ENCODE assay signal across 8 cellular contexts in genomic region chr16:25111403-25112166, GRCh38. TPM values are rescaled to one million over a fixed set of nuclear protein-coding genes. Genes with fewer than 3 reads are reported as not detected.
A peak's percentile ranks its signal among the peaks of the same experiment; 100 is the strongest.
DNase-seq lines count a peak whose midpoint lies in the region; ATAC-seq and TF ChIP-seq lines count a peak whose summit lies in the region.

Gene LCMT1, plus strand, starts transcription at chr16:25111742. Its CDS starts 142 bp downstream, at chr16:25111884.

- H3K4me1 ChIP-seq in Panc1 (ENCODE audit: control insufficient read depth, insufficient read depth, low read length) (peaks cover 23% of the 10 kb centered on the region), esophagus (ENCODE audit: control insufficient read depth in 2 of 2, insufficient read depth in 2 of 2, low read length in 1 of 2) (no peaks in the 10 kb centered on the region), mucosa of stomach (ENCODE audit: control insufficient read depth, insufficient read depth, low read length) (peaks cover 7% of the 10 kb centered on the region)

- peak within 1 kb of the TSS; percentile 75 for H3K9ac ChIP-seq in mucosa of stomach (ENCODE audit: low read length)

- H3K4me1 Mint-ChIP-seq in activated T-cell treated with anti-CD3 and anti-CD28 coated beads, Interleukin-2, amount 50 U/mL, for 4 hours (ENCODE audit: low read depth): peaks cover 59% of the 10 kb centered on the region

- H3K4me3 Mint-ChIP-seq in activated T-cell treated with anti-CD3 and anti-CD28 coated beads, Interleukin-2, amount 50 U/mL, for 4 hours: peak within 1 kb of the TSS; percentile 94

- POLR2A ChIA-PET in Panc1 (lab: Charles Lee): interaction anchor here (0.6 kb wide), 1 partner anchor 23 kb away, joined by 3 read pairs; no protein-coding TSS in a partner anchor

- no peaks in the 10 kb centered on the region for H3K27me3 ChIP-seq in Panc1 (ENCODE audit: control insufficient read depth, insufficient read depth, low read length)
- no peaks in the 10 kb centered on the region for H3K27me3 ChIP-seq in esophagus (ENCODE audit: control insufficient read depth in 1 of 2, insufficient read depth in 2 of 2, low read length in 2 of 2)
- no peaks in the 10 kb centered on the region for H3K27me3 ChIP-seq in mucosa of stomach (ENCODE audit: control insufficient read depth, insufficient read depth, low read length)

- DNase-seq in DMS53 (lab: John Stamatoyannopoulos, UW): peak; percentile 97
- peak; percentile 89 for DNase-seq in KG1 (lab: John Stamatoyannopoulos, UW)
- DNase-seq in Panc1 (ENCODE audit: low read depth, low spot score): peak; percentile 98
- peak; percentile 88 for DNase-seq in activated T-cell treated with anti-CD3 and anti-CD28 coated beads, Interleukin-2, amount 50 U/mL, for 4 hours
- peak; percentile 74 to 76 for DNase-seq in stimulated activated CD8-positive, alpha-beta memory T cell treated with anti-CD3 and anti-CD28 coated beads, Interleukin-7, amount 100 ng/mL, for 1 hour (ENCODE audit: low read depth in 2 of 2)

- TF ChIP-seq CTCF in Panc1 (IDR thresholded peaks at IDR 0.05): no peak

- CTCF ChIA-PET in Panc1 (lab: Charles Lee): interaction anchor here (0.6 kb wide), 2 partner anchors 122 to 145 kb away, joined by 4 to 11 read pairs; no protein-coding TSS in a partner anchor

- H3K9me3 ChIP-seq in Panc1 (ENCODE audit: control insufficient read depth, insufficient read depth, low read depth, low read length): no peaks in the 10 kb centered on the region
- H3K9me3 ChIP-seq in esophagus (ENCODE audit: control insufficient read depth in 2 of 2, insufficient read depth in 1 of 2, low read depth in 1 of 2, low read length in 1 of 2): no peaks in the 10 kb centered on the region
- H3K9me3 ChIP-seq in mucosa of stomach (ENCODE audit: control insufficient read depth, low read length): no peaks in the 10 kb centered on the region

- ATAC-seq in GM21723 (IDR thresholded peaks at IDR 0.05; ENCODE audit: unreplicated experiment): peak; percentile 89
- ATAC-seq in Panc1: peak; percentile 95
- ATAC-seq in activated T-cell treated with anti-CD3 and anti-CD28 coated beads, Interleukin-2, amount 50 U/mL, for 4 hours: peak; percentile 85 to 89

- H3K27me3 Mint-ChIP-seq in activated T-cell treated with anti-CD3 and anti-CD28 coated beads, Interleukin-2, amount 50 U/mL, for 4 hours (ENCODE audit: low read depth): no peaks in the 10 kb centered on the region

- peaks cover 11% of the 10 kb centered on the region for H3K36me3 Mint-ChIP-seq in activated T-cell treated with anti-CD3 and anti-CD28 coated beads, Interleukin-2, amount 50 U/mL, for 4 hours (ENCODE audit: insufficient read depth)

- in situ Hi-C loops in Panc1 (cut with HindIII; ENCODE audit: low pct_unique_long_range_greater_than_20kb, low sequenced_read_pairs): no loop called here

- BruUV-seq in Panc1 (replicated peaks; lab: Mats Ljungman, UMichigan): no TSS peak

- WGBS in esophagus, 2 donors: 0% methylated on average over 52 to 55 of the region's 55 CpGs

- H3K4me3 ChIP-seq in Panc1 (ENCODE audit: low read depth in 2 of 2, low read length in 2 of 2): peak within 1 kb of the TSS; percentile 82 to 95
- peak within 1 kb of the TSS; percentile 77 to 86 for H3K4me3 ChIP-seq in esophagus (ENCODE audit: low read depth in 1 of 2, low read length in 2 of 2)
- peak within 1 kb of the TSS; percentile 66 for H3K4me3 ChIP-seq in mucosa of stomach (ENCODE audit: low read length)

- intact Hi-C loops in Panc1 (cut with micrococcal nuclease; ENCODE audit: unreplicated experiment): no loop called here

- no peaks in the 10 kb centered on the region for H3K9me3 Mint-ChIP-seq in activated T-cell treated with anti-CD3 and anti-CD28 coated beads, Interleukin-2, amount 50 U/mL, for 4 hours

- H3K36me3 ChIP-seq in Panc1 (ENCODE audit: control insufficient read depth, insufficient read depth, low read length): no peaks in the 10 kb centered on the region; the same call in 1 of the 2 replicates
- no peaks in the 10 kb centered on the region for H3K36me3 ChIP-seq in esophagus (ENCODE audit: control insufficient read depth in 2 of 2, insufficient read depth in 2 of 2, low read length in 1 of 2)
- H3K36me3 ChIP-seq in mucosa of stomach (ENCODE audit: control insufficient read depth, insufficient read depth, low read length): no peaks in the 10 kb centered on the region

- H3K27ac ChIP-seq in Panc1 (ENCODE audit: low read length) (peak within 1 kb of the TSS; percentile 86), esophagus (ENCODE audit: low read depth in 2 of 2, low read length in 1 of 2) (peak within 1 kb of the TSS; percentile 88 to 93)

RNA-seq across cellular contexts. Expression of gene LCMT1, which starts in this region (rescaled TPM):
- total RNA-seq in Panc1 (2021; ENCODE audit: unreplicated experiment): 44.2 TPM
- 60.8 TPM for polyA plus RNA-seq in Panc1 (2012; ENCODE audit: insufficient read length)
- 10 to 100 TPM; 32.0 to 40.1 (median 32.8) TPM for total RNA-seq in activated T-cell treated with anti-CD3 and anti-CD28 coated beads, Interleukin-2, amount 50 U/mL, for 4 hours
- 10 to 100 TPM; 16.3 to 23.2 TPM for polyA plus RNA-seq in esophagus

Comparison
In these comparisons a context has a peak if more than half of its experiments do, and no peak if none do; other contexts are left out.
1. Peak in every context shown above with its lines: DNase-seq, ATAC-seq, H3K4me3 ChIP-seq and H3K27ac ChIP-seq.